In genomic region chr1:31815752-31816484, GRCh38 we compare ENCODE assay signal across 8 cellular contexts. TPM values are rescaled to one million over a fixed set of nuclear protein-coding genes. Genes with fewer than 3 reads are reported as not detected.
A peak's percentile ranks its signal among the peaks of the same experiment; 100 is the strongest.
DNase-seq lines count a peak whose midpoint lies in the region; ATAC-seq and TF ChIP-seq lines count a peak whose summit lies in the region.

Gene SPOCD1, minus strand, starts transcription at chr1:31816022. Its CDS starts 689 bp downstream, at chr1:31815333.

- H3K4me2 ChIP-seq in GM23248 (ENCODE audit: unreplicated experiment): peak within 1 kb of the TSS; percentile 31

- WGBS in GM23248 (ENCODE audit: low coverage in 1 of 2, low lambda C conversion rate in 2 of 2, missing lambda C conversion rate in 2 of 2), 2 experiments: 30 to 31% methylated on average over 22 to 23 of the region's 23 CpGs

- peaks cover 6% of the 10 kb centered on the region for H3K36me3 Mint-ChIP-seq in stimulated activated effector memory CD8-positive, alpha-beta T cell treated with anti-CD3 and anti-CD28 coated beads, Interleukin-12 subunit alpha, Interleukin-12 subunit beta, amount 100 ng/mL, for 72 hours

- peaks cover 18% of the 10 kb centered on the region for H3K4me1 Mint-ChIP-seq in stimulated activated effector memory CD8-positive, alpha-beta T cell treated with anti-CD3 and anti-CD28 coated beads, Interleukin-12 subunit alpha, Interleukin-12 subunit beta, amount 100 ng/mL, for 72 hours

- H3K4me3 Mint-ChIP-seq in stimulated activated effector memory CD8-positive, alpha-beta T cell treated with anti-CD3 and anti-CD28 coated beads, Interleukin-12 subunit alpha, Interleukin-12 subunit beta, amount 100 ng/mL, for 72 hours: no peak within 1 kb of the TSS

- peak within 1 kb of the TSS; percentile 34; the same call in 1 of the 2 replicates for H3K9ac ChIP-seq in GM23248

- peak within 1 kb of the TSS; percentile 79 for H2AFZ ChIP-seq in GM23248

- CTCF ChIA-PET in AG04449 (lab: Yijun Ruan, JAX): interaction anchor here (0.6 to 6.4 kb wide), 34 partner anchors 8 to 246 kb away, joined by 3 to 89 read pairs (median 6); no protein-coding TSS in a partner anchor

- ATAC-seq in stimulated activated effector memory CD8-positive, alpha-beta T cell treated with anti-CD3 and anti-CD28 coated beads, Interleukin-12 subunit alpha, Interleukin-12 subunit beta, amount 100 ng/mL, for 72 hours: peak; percentile 86
- no peak for ATAC-seq in HG03460 (IDR thresholded peaks at IDR 0.05; ENCODE audit: unreplicated experiment)

- in situ Hi-C loops in GM23248 (cut with MboI): loop anchor here (10.0 kb wide), 1 partner anchor 149 kb away; no protein-coding TSS in a partner anchor

- no peaks in the 10 kb centered on the region for H3K4me1 ChIP-seq in GM23248 (ENCODE audit: insufficient read depth)

- H4K20me1 ChIP-seq in GM23248 (ENCODE audit: insufficient read depth): no peaks in the 10 kb centered on the region

- DNase-seq in AG04449 (ENCODE audit: low read depth, low spot score) (peak; percentile 23), GM23248 (peak; percentile 93), NOMO-1 treated with dmso at 0.1 percent for 144 hours (lab: John Stamatoyannopoulos, UW; ENCODE audit: unreplicated experiment) (peak; percentile 41), epithelial cell of esophagus (ENCODE audit: low read depth) (peak; percentile 85), myocyte (ENCODE audit: low read depth) (peak; percentile 25)
- peak; percentile 63 for DNase-seq in activated CD8-positive, alpha-beta memory T cell treated with anti-CD3 and anti-CD28 coated beads, Interleukin-2, amount 50 U/mL, for 1 hour (ENCODE audit: extremely low read depth)
- peak; percentile 84 to 92 for DNase-seq in stimulated activated effector memory CD8-positive, alpha-beta T cell treated with anti-CD3 and anti-CD28 coated beads, Interleukin-12 subunit alpha, Interleukin-12 subunit beta, amount 100 ng/mL, for 72 hours (ENCODE audit: low spot score in 2 of 2)

- peak within 1 kb of the TSS; percentile 53 for H3K4me3 ChIP-seq in AG04449 (ENCODE audit: low read depth, low read length)
- H3K4me3 ChIP-seq in GM23248: peak within 1 kb of the TSS; percentile 34; the same call in 1 of the 2 replicates
- peak within 1 kb of the TSS; percentile 2 for H3K4me3 ChIP-seq in epithelial cell of esophagus (ENCODE audit: low read length)

- TF ChIP-seq CTCF in AG04449 (IDR thresholded peaks at IDR 0.05; ENCODE audit: insufficient read depth, low read length, missing control alignments) (peak; percentile 96), epithelial cell of esophagus (IDR thresholded peaks at IDR 0.05; ENCODE audit: insufficient read depth, low read depth, low read length, missing control alignments) (peak; percentile 86)

- H3K27me3 ChIP-seq in GM23248 (replicated peaks; ENCODE audit: insufficient read depth): no peaks in the 10 kb centered on the region

- POLR2A ChIA-PET in AG04449 (lab: Yijun Ruan, JAX): no interaction called here

- no peaks in the 10 kb centered on the region for H3K36me3 ChIP-seq in GM23248 (ENCODE audit: low read depth)

- peak within 1 kb of the TSS; percentile 61 for H3K27ac Mint-ChIP-seq in stimulated activated effector memory CD8-positive, alpha-beta T cell treated with anti-CD3 and anti-CD28 coated beads, Interleukin-12 subunit alpha, Interleukin-12 subunit beta, amount 100 ng/mL, for 72 hours

- no peaks in the 10 kb centered on the region for H3K9me3 Mint-ChIP-seq in stimulated activated effector memory CD8-positive, alpha-beta T cell treated with anti-CD3 and anti-CD28 coated beads, Interleukin-12 subunit alpha, Interleukin-12 subunit beta, amount 100 ng/mL, for 72 hours

- H3K9me3 ChIP-seq in GM23248 (ENCODE audit: low read depth): no peaks in the 10 kb centered on the region

- H3K79me2 ChIP-seq in GM23248 (ENCODE audit: insufficient read depth): no peaks in the 10 kb centered on the region

- H3K27ac ChIP-seq in GM23248: no peak within 1 kb of the TSS

- H3K9me2 ChIP-seq in GM23248 (ENCODE audit: insufficient read depth): no peaks in the 10 kb centered on the region

- no peaks in the 10 kb centered on the region for H3F3A ChIP-seq in GM23248 (ENCODE audit: insufficient read depth)

RNA-seq across cellular contexts. Expression of gene SPOCD1, which starts in this region (rescaled TPM):
- 36.8 and 43.0 TPM in 2 replicates for total RNA-seq in GM23248 (2014; rRNA removed; shearing (Covaris generic))
- polyA plus RNA-seq in GM23248 (2016; fragmentation: Nextera tagmentation; extraction: Ambion mirVana): 27.8 and 27.9 TPM in 2 replicates
- total RNA-seq in myocyte: 8.9 and 9.7 TPM in 2 replicates
- 4.7 TPM for polyA plus RNA-seq in myocyte (2012)

Comparison
In these comparisons a context has a peak if more than half of its experiments do, and no peak if none do; other contexts are left out.
1. DNase-seq: peak in every context shown above with its lines; median percentile 93 in GM23248; 88 in stimulated activated effector memory CD8-positive, alpha-beta T cell treated with anti-CD3 and anti-CD28 coated beads, Interleukin-12 subunit alpha, Interleukin-12 subunit beta, amount 100 ng/mL, for 72 hours; 85 in epithelial cell of esophagus; 63 in activated CD8-positive, alpha-beta memory T cell treated with anti-CD3 and anti-CD28 coated beads, Interleukin-2, amount 50 U/mL, for 1 hour; 41 in NOMO-1 treated with dmso at 0.1 percent for 144 hours; 25 in myocyte; 23 in AG04449.
2. H3K4me3 ChIP-seq: peak in every context shown above with its lines; median percentile 53 in AG04449; 34 in GM23248; 2 in epithelial cell of esophagus.